Comparison of ENCODE assay signal across 12 cellular contexts in genomic region chr9:134376386-134377142, GRCh38. TPM values are rescaled to one million over a fixed set of nuclear protein-coding genes. Genes with fewer than 3 reads are reported as not detected.
DNase-seq lines count a peak whose midpoint lies in the region; ATAC-seq and TF ChIP-seq lines count a peak whose summit lies in the region.
"Had no signal": no experiment of that assay in that cellular context is flagged by ENCODE, and none has a peak within 500 bp of the region (broad histone marks: within the 10 kb centered on the region; RNA-seq: fewer than 3 reads in every experiment).

No MANE protein-coding gene starts in this region.

- no peaks in the 10 kb centered on the region for H3K9me3 Mint-ChIP-seq in dendritic cell treated with granulocyte-macrophage colony-stimulating factor and Interleukin-4, amounts not matched to agents 40 ng/mL and 50 ng/mL, for 4 days
- H3K9me3 Mint-ChIP-seq: CD8-positive, alpha-beta memory T cell had no signal

- H3K4me1 ChIP-seq in lung (ENCODE audit: control insufficient read depth in 2 of 2, insufficient read depth in 2 of 2, low read length in 2 of 2): peaks cover 24 to 82% of the 10 kb centered on the region in 2 donors

- 56 to 67% methylated on average over 21 to 27 of the region's 27 CpGs for WGBS in lung, 2 donors

- no peak overlapping the region for H3K4me3 ChIP-seq in lung

- ATAC-seq in lung (ENCODE audit: insufficient read depth, low FRiP score) (no peak), HG03095 (IDR thresholded peaks at IDR 0.05; ENCODE audit: unreplicated experiment) (no peak)

- peaks cover 81% of the 10 kb centered on the region for H3K36me3 Mint-ChIP-seq in dendritic cell treated with granulocyte-macrophage colony-stimulating factor and Interleukin-4, amounts not matched to agents 40 ng/mL and 50 ng/mL, for 4 days (ENCODE audit: low read depth)
- H3K36me3 Mint-ChIP-seq: CD8-positive, alpha-beta memory T cell had no signal

- no peak for TF ChIP-seq RAD21 in Ishikawa (IDR thresholded peaks at IDR 0.05; ENCODE audit: low read depth)

- TF ChIP-seq EP300 in Ishikawa (IDR thresholded peaks at IDR 0.05; ENCODE audit: borderline replicate concordance): no peak

- no peaks in the 10 kb centered on the region for H3K9me3 ChIP-seq in lung (ENCODE audit: control insufficient read depth in 2 of 2, insufficient read depth in 1 of 2, low read length in 1 of 2)

- peak overlapping the region; percentile 96 for H3K27ac Mint-ChIP-seq in dendritic cell treated with granulocyte-macrophage colony-stimulating factor and Interleukin-4, amounts not matched to agents 40 ng/mL and 50 ng/mL, for 4 days

- H3K27ac ChIP-seq in lung (ENCODE audit: low read depth in 1 of 2, low read length in 1 of 2) (peak overlapping the region; percentile 14 to 75), substantia nigra (ENCODE audit: low read depth, low read length, poor library complexity, severe bottlenecking) (peak overlapping the region; percentile 74)

- no peak for TF ChIP-seq CTCF in lung (IDR thresholded peaks at IDR 0.05; ENCODE audit: control extremely low read depth, extremely low read depth)

- intact Hi-C loops in dendritic cell treated with granulocyte-macrophage colony-stimulating factor and Interleukin-4, amounts not matched to agents 40 ng/mL and 50 ng/mL, for 4 days (cut with micrococcal nuclease): no loop called here

- no peaks in the 10 kb centered on the region for H3K27me3 ChIP-seq in lung (ENCODE audit: control insufficient read depth, insufficient read depth)

- DNase-seq in lung (ENCODE audit: low spot score) (no peak), substantia nigra (lab: John Stamatoyannopoulos, UW) (peak in 17 of 49 donors; percentile 26 to 76 (median 34)), NCI-H1930 (lab: John Stamatoyannopoulos, UW) (no peak), DMS114 treated with DMSO at 0.1 percent for 48 hours (lab: John Stamatoyannopoulos, UW; ENCODE audit: unreplicated experiment) (no peak)
- DNase-seq in activated naive CD4-positive, alpha-beta T cell (lab: John Stamatoyannopoulos, UW): no peak
- DNase-seq: activated effector memory CD4-positive, alpha-beta T cell treated with Interleukin-2 at 50 U/mL for 16 hours; CD8-positive, alpha-beta memory T cell; cortex of kidney; stimulated activated naive CD4-positive, alpha-beta T cell had no signal

- peak overlapping the region; percentile 77 for H3K4me3 Mint-ChIP-seq in dendritic cell treated with granulocyte-macrophage colony-stimulating factor and Interleukin-4, amounts not matched to agents 40 ng/mL and 50 ng/mL, for 4 days
- H3K4me3 Mint-ChIP-seq: CD8-positive, alpha-beta memory T cell had no signal

- peaks cover 97% of the 10 kb centered on the region for H3K4me1 Mint-ChIP-seq in dendritic cell treated with granulocyte-macrophage colony-stimulating factor and Interleukin-4, amounts not matched to agents 40 ng/mL and 50 ng/mL, for 4 days (ENCODE audit: low read depth)

- H3K36me3 ChIP-seq in lung (ENCODE audit: control insufficient read depth in 2 of 2, insufficient read depth in 2 of 2, low read length in 2 of 2): no peaks in the 10 kb centered on the region

- H3K27me3 Mint-ChIP-seq in dendritic cell treated with granulocyte-macrophage colony-stimulating factor and Interleukin-4, amounts not matched to agents 40 ng/mL and 50 ng/mL, for 4 days: no peaks in the 10 kb centered on the region
- H3K27me3 Mint-ChIP-seq: CD8-positive, alpha-beta memory T cell had no signal

TF ChIP-seq in Ishikawa, 13 proteins besides CTCF, POLR2A, EP300 and RAD21:
- TF ChIP-seq YY1 (IDR thresholded peaks at IDR 0.05; ENCODE audit: low read depth): no peak
- TF ChIP-seq EGR1 (IDR thresholded peaks at IDR 0.05): no peak
- TF ChIP-seq USF1 (IDR thresholded peaks at IDR 0.05): peak; percentile 22; the same call in 1 of the 2 replicates
- 0 out of 2 replicates have a peak, but pooled peaks have one; percentile 6 for TF ChIP-seq NFIC (IDR thresholded peaks at IDR 0.05)
- TF ChIP-seq TCF12 (IDR thresholded peaks at IDR 0.05; ENCODE audit: low read depth): no peak
- TF ChIP-seq ZBTB7A (IDR thresholded peaks at IDR 0.05; ENCODE audit: low read depth): no peak
- no peak for TF ChIP-seq CREB1 (IDR thresholded peaks at IDR 0.05; ENCODE audit: low read depth)
- TF ChIP-seq TAF1 (IDR thresholded peaks at IDR 0.05; ENCODE audit: low read depth): no peak
- no peak for TF ChIP-seq TEAD4 (IDR thresholded peaks at IDR 0.05)
- no peak; the same call in 1 of the 2 replicates for TF ChIP-seq MAX (IDR thresholded peaks at IDR 0.05)
- no peak for TF ChIP-seq FOXM1 (IDR thresholded peaks at IDR 0.05; ENCODE audit: borderline replicate concordance, low read depth)

RNA-seq across cellular contexts. Expression of gene RXRA, which starts 50.3 kb away (rescaled TPM):
- 10 to 100 TPM; 24.2 to 85.2 TPM for total RNA-seq in lung
- polyA plus RNA-seq in lung: 10 to 100 TPM; 45.5 to 58.9 TPM
